In genomic region chr5:143102414-143102813, GRCh38 we compare ENCODE assay signal across 14 cellular contexts.
A peak's percentile ranks its signal among the peaks of the same experiment; 100 is the strongest.
DNase-seq lines count a peak whose midpoint lies in the region; ATAC-seq and TF ChIP-seq lines count a peak whose summit lies in the region.
"Had no signal": no experiment of that assay in that cellular context is flagged by ENCODE, and none has a peak within 500 bp of the region (broad histone marks: within the 10 kb centered on the region; RNA-seq: fewer than 3 reads in every experiment).

No MANE protein-coding gene starts in this region.

- DNase-seq in stimulated activated naive CD8-positive, alpha-beta T cell treated with anti-CD3 and anti-CD28 coated beads, Interleukin-15, Interleukin-2, amounts not matched to agents 100 U/mL and 50 U/mL, for 24 hours, result no peak
- DNase-seq in effector memory CD8-positive, alpha-beta T cell, result no peak
- DNase-seq in mesothelial cell of epicardium (ENCODE audit: low spot score in 2 of 2, unreplicated experiment in 2 of 2) (no peak), HFFc6 (no peak), RKO (ENCODE audit: low spot score) (no peak), NCI-H1092 treated with DMSO at 0.1 percent for 48 hours (lab: John Stamatoyannopoulos, UW) (no peak)
- DNase-seq: activated CD8-positive, alpha-beta memory T cell treated with anti-CD3 and anti-CD28 coated beads, Interleukin-2, amount 50 U/mL, for 4 hours; amygdala; erythroblast; GOT3; NCI-H2171; stomach had no signal

- H3K4me3 Mint-ChIP-seq in stimulated activated naive CD8-positive, alpha-beta T cell treated with anti-CD3 and anti-CD28 coated beads, Interleukin-15, Interleukin-2, amounts not matched to agents 100 ng/mL and 50 ng/mL, for 24 hours, result peak overlapping the region; percentile 27
- H3K4me3 Mint-ChIP-seq in effector memory CD8-positive, alpha-beta T cell, result no peak overlapping the region
- H3K4me3 Mint-ChIP-seq in mesothelial cell of epicardium (no peak overlapping the region), HFFc6 (no peak overlapping the region)

- H3K27me3 Mint-ChIP-seq in stimulated activated naive CD8-positive, alpha-beta T cell treated with anti-CD3 and anti-CD28 coated beads, Interleukin-15, Interleukin-2, amounts not matched to agents 100 ng/mL and 50 ng/mL, for 24 hours, result no peaks in the 10 kb centered on the region
- no peaks in the 10 kb centered on the region for H3K27me3 Mint-ChIP-seq in effector memory CD8-positive, alpha-beta T cell
- H3K27me3 Mint-ChIP-seq in mesothelial cell of epicardium (ENCODE audit: low read depth), result no peaks in the 10 kb centered on the region
- no peaks in the 10 kb centered on the region for H3K27me3 Mint-ChIP-seq in HFFc6 (ENCODE audit: insufficient read depth)

- TF ChIP-seq CTCF in mesothelial cell of epicardium (IDR thresholded peaks at IDR 0.05; ENCODE audit: unreplicated experiment), result no peak
- no peak for TF ChIP-seq CTCF in HFFc6 (IDR thresholded peaks at IDR 0.05)

- peaks cover 44% of the 10 kb centered on the region for H3K4me1 Mint-ChIP-seq in stimulated activated naive CD8-positive, alpha-beta T cell treated with anti-CD3 and anti-CD28 coated beads, Interleukin-15, Interleukin-2, amounts not matched to agents 100 ng/mL and 50 ng/mL, for 24 hours (ENCODE audit: low read depth)
- peaks cover 20 to 41% of the 10 kb centered on the region in 2 donors for H3K4me1 Mint-ChIP-seq in effector memory CD8-positive, alpha-beta T cell (ENCODE audit: low read depth in 2 of 2)
- H3K4me1 Mint-ChIP-seq in mesothelial cell of epicardium, result peaks cover 8% of the 10 kb centered on the region
- H3K4me1 Mint-ChIP-seq in HFFc6 (ENCODE audit: low read depth), result 0 out of 2 replicates have a peak, but pooled peaks cover 4% of the 10 kb centered on the region

- H3K9me3 Mint-ChIP-seq in stimulated activated naive CD8-positive, alpha-beta T cell treated with anti-CD3 and anti-CD28 coated beads, Interleukin-15, Interleukin-2, amounts not matched to agents 100 ng/mL and 50 ng/mL, for 24 hours, result no peaks in the 10 kb centered on the region
- H3K9me3 Mint-ChIP-seq in effector memory CD8-positive, alpha-beta T cell, result no peaks in the 10 kb centered on the region
- H3K9me3 Mint-ChIP-seq in mesothelial cell of epicardium (no peaks in the 10 kb centered on the region), HFFc6 (no peaks in the 10 kb centered on the region)

- peaks cover 15% of the 10 kb centered on the region for H3K36me3 Mint-ChIP-seq in stimulated activated naive CD8-positive, alpha-beta T cell treated with anti-CD3 and anti-CD28 coated beads, Interleukin-15, Interleukin-2, amounts not matched to agents 100 ng/mL and 50 ng/mL, for 24 hours (ENCODE audit: low read depth)
- peaks cover 17% of the 10 kb centered on the region for H3K36me3 Mint-ChIP-seq in effector memory CD8-positive, alpha-beta T cell (ENCODE audit: insufficient read depth)
- no peaks in the 10 kb centered on the region for H3K36me3 Mint-ChIP-seq in mesothelial cell of epicardium
- H3K36me3 Mint-ChIP-seq in HFFc6 (ENCODE audit: low read depth), result no peaks in the 10 kb centered on the region

- no peak for ATAC-seq in stimulated activated naive CD8-positive, alpha-beta T cell treated with anti-CD3 and anti-CD28 coated beads, Interleukin-15, Interleukin-2, amounts not matched to agents 100 U/mL and 50 U/mL, for 24 hours
- no peak for ATAC-seq in effector memory CD8-positive, alpha-beta T cell (replicated peaks)
- no peak for ATAC-seq in HG02798 (IDR thresholded peaks at IDR 0.05; ENCODE audit: poor library complexity, unreplicated experiment)

- H3K27ac Mint-ChIP-seq in stimulated activated naive CD8-positive, alpha-beta T cell treated with anti-CD3 and anti-CD28 coated beads, Interleukin-15, Interleukin-2, amounts not matched to agents 100 ng/mL and 50 ng/mL, for 24 hours, result peak overlapping the region; percentile 99
- H3K27ac Mint-ChIP-seq in effector memory CD8-positive, alpha-beta T cell, result peak overlapping the region; percentile 55 to 70
- H3K27ac Mint-ChIP-seq in mesothelial cell of epicardium (peak overlapping the region; percentile 61), HFFc6 (no peak overlapping the region)
